ENCODE assay signal across 23 cellular contexts in genomic region chr11:87971354-87971753, GRCh38.
"Had no signal": no experiment of that assay in that cellular context is flagged by ENCODE, and none has a peak within 500 bp of the region (broad histone marks: within the 10 kb centered on the region; RNA-seq: fewer than 3 reads in every experiment).

No MANE protein-coding gene starts in this region.

- H3K4me1 ChIP-seq: colonic mucosa, esophagus squamous epithelium, gastroesophageal sphincter, upper lobe of left lung, vagina had no signal

- FAIRE-seq: keratinocyte had no signal

- H3K4me3 ChIP-seq: colonic mucosa, esophagus squamous epithelium, gastroesophageal sphincter, lung, ovary, smooth muscle cell, tibial artery, upper lobe of left lung, vagina had no signal

- H3K9me3 ChIP-seq: colonic mucosa, esophagus squamous epithelium, gastroesophageal sphincter, ovary, tibial artery, upper lobe of left lung, vagina had no signal

- H3K27me3 Mint-ChIP-seq: progenitor cell of endocrine pancreas; stimulated activated memory B cell treated with anti-CD40 and anti-IgM and Interleukin-4, amounts not matched to agents 10 μg/mL and 1 μg/mL and 100 μg/mL, for 72 hours had no signal

- H3K27ac ChIP-seq: colonic mucosa, esophagus squamous epithelium, gastroesophageal sphincter, ovary, tibial artery, upper lobe of left lung, vagina had no signal

- DNase-seq: colonic mucosa; dermis blood vessel endothelial cell; esophagus squamous epithelium; foreskin fibroblast; glutamatergic neuron; immature natural killer cell; left ventricle myocardium superior; mesenchymal stem cell; naive thymus-derived CD4-positive, alpha-beta T cell; nucleus accumbens; ovary; right cardiac atrium; stimulated activated CD4-positive, alpha-beta T cell treated with anti-CD3 and anti-CD28 coated beads, Interleukin-2, amount 100 ng/mL, for 48 hours; tibial artery; upper lobe of left lung had no signal

- H3K36me3 Mint-ChIP-seq: immature natural killer cell; naive thymus-derived CD4-positive, alpha-beta T cell; stimulated activated memory B cell treated with anti-CD40 and anti-IgM and Interleukin-4, amounts not matched to agents 10 μg/mL and 1 μg/mL and 100 μg/mL, for 72 hours had no signal

- H3K4me3 Mint-ChIP-seq: immature natural killer cell; naive thymus-derived CD4-positive, alpha-beta T cell; stimulated activated memory B cell treated with anti-CD40 and anti-IgM and Interleukin-4, amounts not matched to agents 10 μg/mL and 1 μg/mL and 100 μg/mL, for 72 hours; stimulated activated naive CD8-positive, alpha-beta T cell treated with anti-CD3 and anti-CD28 coated beads, Interleukin-15, Interleukin-2, amounts not matched to agents 100 ng/mL and 50 ng/mL, for 24 hours had no signal

- H3K9me3 Mint-ChIP-seq: naive thymus-derived CD4-positive, alpha-beta T cell; stimulated activated memory B cell treated with anti-CD40 and anti-IgM and Interleukin-4, amounts not matched to agents 10 μg/mL and 1 μg/mL and 100 μg/mL, for 72 hours; stimulated activated naive CD8-positive, alpha-beta T cell treated with anti-CD3 and anti-CD28 coated beads, Interleukin-15, Interleukin-2, amounts not matched to agents 100 ng/mL and 50 ng/mL, for 24 hours had no signal

- H3K4me2 ChIP-seq: smooth muscle cell had no signal

- H3K36me3 ChIP-seq: colonic mucosa, esophagus squamous epithelium, gastroesophageal sphincter, ovary, tibial artery, upper lobe of left lung, vagina had no signal

- H3K27ac Mint-ChIP-seq: immature natural killer cell; naive thymus-derived CD4-positive, alpha-beta T cell; progenitor cell of endocrine pancreas; stimulated activated memory B cell treated with anti-CD40 and anti-IgM and Interleukin-4, amounts not matched to agents 10 μg/mL and 1 μg/mL and 100 μg/mL, for 72 hours; stimulated activated naive CD8-positive, alpha-beta T cell treated with anti-CD3 and anti-CD28 coated beads, Interleukin-15, Interleukin-2, amounts not matched to agents 100 ng/mL and 50 ng/mL, for 24 hours had no signal

- H3K4me1 Mint-ChIP-seq: immature natural killer cell; stimulated activated memory B cell treated with anti-CD40 and anti-IgM and Interleukin-4, amounts not matched to agents 10 μg/mL and 1 μg/mL and 100 μg/mL, for 72 hours had no signal

- H3K27me3 ChIP-seq: colonic mucosa, esophagus squamous epithelium, gastroesophageal sphincter, ovary, tibial artery, upper lobe of left lung, vagina had no signal
